1 cellular context compared by ENCODE assay signal in genomic region chr11:126586303-126586627, GRCh38.
TF ChIP-seq lines count a peak whose summit lies in the region.

No MANE protein-coding gene starts in this region.

TF ChIP-seq in WTC11, 78 proteins besides CTCF, POLR2A, EP300 and RAD21 (continued from another document):
- no peak for TF ChIP-seq AR (CRISPR knock-in tag; IDR thresholded peaks at IDR 0.05)
- no peak for TF ChIP-seq SMAD4 (CRISPR knock-in tag; IDR thresholded peaks at IDR 0.05)
- TF ChIP-seq ZMAT4 (CRISPR knock-in tag; IDR thresholded peaks at IDR 0.05), result no peak
- TF ChIP-seq CDX4 (CRISPR knock-in tag; IDR thresholded peaks at IDR 0.05; ENCODE audit: borderline replicate concordance), result no peak
